In the genomic region with DNA sequence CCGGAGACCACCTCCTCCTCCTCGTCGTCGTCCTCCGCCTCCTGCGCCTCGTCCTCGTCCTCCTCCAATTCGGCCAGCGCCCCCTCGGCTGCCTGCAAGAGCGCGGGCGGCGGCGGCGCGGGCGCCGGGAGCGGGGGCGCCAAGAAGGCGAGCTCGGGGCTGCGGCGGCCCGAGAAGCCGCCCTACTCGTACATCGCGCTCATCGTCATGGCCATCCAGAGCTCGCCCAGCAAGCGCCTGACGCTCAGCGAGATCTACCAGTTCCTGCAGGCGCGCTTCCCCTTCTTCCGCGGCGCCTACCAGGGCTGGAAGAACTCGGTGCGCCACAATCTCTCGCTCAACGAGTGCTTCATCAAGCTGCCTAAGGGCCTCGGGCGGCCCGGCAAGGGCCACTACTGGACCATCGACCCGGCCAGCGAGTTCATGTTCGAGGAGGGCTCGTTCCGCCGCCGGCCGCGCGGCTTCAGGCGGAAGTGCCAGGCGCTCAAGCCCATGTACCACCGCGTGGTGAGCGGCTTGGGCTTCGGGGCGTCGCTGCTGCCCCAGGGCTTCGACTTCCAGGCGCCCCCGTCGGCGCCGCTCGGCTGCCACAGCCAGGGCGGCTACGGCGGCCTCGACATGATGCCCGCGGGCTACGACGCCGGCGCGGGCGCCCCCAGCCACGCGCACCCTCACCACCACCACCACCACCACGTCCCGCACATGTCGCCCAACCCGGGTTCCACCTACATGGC, we compare ENCODE assay signal across 8 cellular contexts. TPM values are rescaled to one million over a fixed set of nuclear protein-coding genes. Genes with fewer than 3 reads are reported as not detected.
DNase-seq lines count a peak whose midpoint lies in the region; ATAC-seq lines count a peak whose summit lies in the region.

No MANE protein-coding gene starts in this region.

- no peak for DNase-seq in activated naive CD8-positive, alpha-beta T cell treated with anti-CD3 and anti-CD28 coated beads for 36 hours
- peak; percentile 47 for DNase-seq in amniotic stem cell (lab: John Stamatoyannopoulos, UW)
- DNase-seq in iris pigment epithelial cell (ENCODE audit: low read depth) = peak; percentile 85
- no peak for DNase-seq in stimulated activated naive B cell treated with anti-CD40 and anti-IgM and Interleukin-4, amounts not matched to agents 10 μg/mL and 1 μg/mL and 100 μg/mL, for 72 hours
- DNase-seq in NCI-H510A (lab: John Stamatoyannopoulos, UW) = no peak
- DNase-seq in OCI-M1 (lab: John Stamatoyannopoulos, UW) = no peak

- H3K27ac Mint-ChIP-seq in activated naive CD8-positive, alpha-beta T cell = no peak overlapping the region
- H3K27ac Mint-ChIP-seq in activated naive CD8-positive, alpha-beta T cell treated with anti-CD3 and anti-CD28 coated beads for 36 hours = no peak overlapping the region
- H3K27ac Mint-ChIP-seq in stimulated activated naive B cell treated with anti-CD40 and anti-IgM and Interleukin-4, amounts not matched to agents 10 μg/mL and 1 μg/mL and 100 μg/mL, for 72 hours = peak overlapping the region; percentile 83

- ATAC-seq in stimulated activated naive B cell treated with anti-CD40 and anti-IgM and Interleukin-4, amounts not matched to agents 10 μg/mL and 1 μg/mL and 100 μg/mL, for 72 hours (replicated peaks) = peak; percentile 42 to 48
- ATAC-seq in GM18498 (IDR thresholded peaks at IDR 0.05; ENCODE audit: unreplicated experiment) = no peak

- peaks cover 28% of the 10 kb centered on the region for H3K4me1 Mint-ChIP-seq in activated naive CD8-positive, alpha-beta T cell (ENCODE audit: low read depth)
- peaks cover 24% of the 10 kb centered on the region for H3K4me1 Mint-ChIP-seq in activated naive CD8-positive, alpha-beta T cell treated with anti-CD3 and anti-CD28 coated beads for 36 hours
- H3K4me1 Mint-ChIP-seq in stimulated activated naive B cell treated with anti-CD40 and anti-IgM and Interleukin-4, amounts not matched to agents 10 μg/mL and 1 μg/mL and 100 μg/mL, for 72 hours = peaks cover 29 to 55% of the 10 kb centered on the region in 2 donors

- no peaks in the 10 kb centered on the region for H3K36me3 Mint-ChIP-seq in activated naive CD8-positive, alpha-beta T cell
- H3K36me3 Mint-ChIP-seq in activated naive CD8-positive, alpha-beta T cell treated with anti-CD3 and anti-CD28 coated beads for 36 hours = no peaks in the 10 kb centered on the region
- peaks cover 0 to 5% of the 10 kb centered on the region in 2 donors for H3K36me3 Mint-ChIP-seq in stimulated activated naive B cell treated with anti-CD40 and anti-IgM and Interleukin-4, amounts not matched to agents 10 μg/mL and 1 μg/mL and 100 μg/mL, for 72 hours

- peak overlapping the region; percentile 85 for H3K4me3 Mint-ChIP-seq in activated naive CD8-positive, alpha-beta T cell
- H3K4me3 Mint-ChIP-seq in activated naive CD8-positive, alpha-beta T cell treated with anti-CD3 and anti-CD28 coated beads for 36 hours = no peak overlapping the region
- H3K4me3 Mint-ChIP-seq in stimulated activated naive B cell treated with anti-CD40 and anti-IgM and Interleukin-4, amounts not matched to agents 10 μg/mL and 1 μg/mL and 100 μg/mL, for 72 hours = peak overlapping the region; percentile 82 to 85

- H3K9me3 Mint-ChIP-seq in activated naive CD8-positive, alpha-beta T cell (ENCODE audit: low read depth) = no peaks in the 10 kb centered on the region
- no peaks in the 10 kb centered on the region for H3K9me3 Mint-ChIP-seq in activated naive CD8-positive, alpha-beta T cell treated with anti-CD3 and anti-CD28 coated beads for 36 hours
- no peaks in the 10 kb centered on the region for H3K9me3 Mint-ChIP-seq in stimulated activated naive B cell treated with anti-CD40 and anti-IgM and Interleukin-4, amounts not matched to agents 10 μg/mL and 1 μg/mL and 100 μg/mL, for 72 hours

- H3K27me3 Mint-ChIP-seq in activated naive CD8-positive, alpha-beta T cell = peaks cover 47% of the 10 kb centered on the region
- peaks cover 88% of the 10 kb centered on the region for H3K27me3 Mint-ChIP-seq in activated naive CD8-positive, alpha-beta T cell treated with anti-CD3 and anti-CD28 coated beads for 36 hours
- peaks cover 72 to 88% of the 10 kb centered on the region in 2 donors for H3K27me3 Mint-ChIP-seq in stimulated activated naive B cell treated with anti-CD40 and anti-IgM and Interleukin-4, amounts not matched to agents 10 μg/mL and 1 μg/mL and 100 μg/mL, for 72 hours

RNA-seq across cellular contexts. Expression of a gene that starts 0.9 kb away (rescaled TPM):
- not detected for total RNA-seq in activated naive CD8-positive, alpha-beta T cell treated with anti-CD3 and anti-CD28 coated beads for 36 hours

Comparison
In these comparisons a context has a peak if more than half of its experiments do, and no peak if none do; other contexts are left out.
1. DNase-seq: peak in amniotic stem cell (single experiment) and iris pigment epithelial cell (single experiment); none in activated naive CD8-positive, alpha-beta T cell treated with anti-CD3 and anti-CD28 coated beads for 36 hours (single experiment), stimulated activated naive B cell treated with anti-CD40 and anti-IgM and Interleukin-4, amounts not matched to agents 10 μg/mL and 1 μg/mL and 100 μg/mL, for 72 hours (single experiment), NCI-H510A (single experiment) and OCI-M1 (single experiment).